35 cellular contexts compared by ENCODE assay signal in genomic region chr2:198975779-198976178, GRCh38.
"Had no signal": no experiment of that assay in that cellular context is flagged by ENCODE, and none has a peak within 500 bp of the region (broad histone marks: within the 10 kb centered on the region; RNA-seq: fewer than 3 reads in every experiment).

No MANE protein-coding gene starts in this region.

- H3K4me3 ChIP-seq: MG63 had no signal

- H3K27ac ChIP-seq: KMS-11 had no signal

- DNase-seq: Karpas-422, Kasumi-1, KG1, MG63, MM.1S, MV-4-11, NCI-H1048, NCI-H1092, NCI-H1092 treated with DMSO at 0.1 percent for 48 hours, NCI-H1105, NCI-H1105 treated with DMSO at 0.1 percent for 48 hours, NCI-H1417, NCI-H1417 treated with DMSO at 0.1 percent for 48 hours, NCI-H1436, NCI-H1436 treated with DMSO at 0.1 percent for 48 hours, NCI-H146, NCI-H1694, NCI-H1694 treated with DMSO at 0.1 percent for 48 hours, NCI-H187, NCI-H187 treated with DMSO at 0.1 percent for 48 hours, NCI-H1930, NCI-H2029, NCI-H2029 treated with DMSO at 0.1 percent for 48 hours, NCI-H2081, NCI-H2081 treated with DMSO at 0.1 percent for 48 hours, NCI-H2171, NCI-H2171 treated with DMSO at 0.1 percent for 48 hours, NCI-H2227 treated with DMSO at 0.1 percent for 48 hours, NCI-H226, NCI-H345, NCI-H446, NCI-H446 treated with DMSO at 0.1 percent for 48 hours, NCI-H510A, NCI-H510A treated with DMSO at 0.1 percent for 48 hours had no signal

- H3K36me3 ChIP-seq: MG63 had no signal

- H3K9me3 ChIP-seq: MG63 had no signal

- H3K27me3 ChIP-seq: MG63 had no signal

- H3K4me2 ChIP-seq: KMS-11 had no signal
